Comparison of ENCODE assay signal across 2 cellular contexts in the genomic region with DNA sequence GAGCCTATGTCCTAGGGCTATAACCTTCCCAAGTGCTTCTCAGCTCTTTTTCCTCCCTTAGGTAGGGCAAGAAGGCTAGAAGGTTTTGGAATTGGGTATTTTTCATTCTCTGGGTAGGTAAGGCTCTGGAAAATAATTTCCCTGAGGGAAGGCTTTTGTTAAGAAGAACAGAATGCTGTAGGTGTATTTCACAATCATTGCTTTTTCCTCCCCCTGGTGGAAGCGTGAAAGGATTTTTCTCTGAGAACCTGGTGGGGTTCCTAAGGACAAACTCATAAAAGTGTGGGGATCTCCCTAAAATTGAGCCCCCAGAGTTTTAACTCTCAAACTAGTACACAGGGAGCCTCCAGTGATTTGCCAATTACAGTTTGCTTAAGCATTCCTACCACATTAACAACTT.
TF ChIP-seq lines count a peak whose summit lies in the region.

No MANE protein-coding gene starts in this region.

TF ChIP-seq in IMR-90, 13 proteins besides CTCF, POLR2A, EP300 and RAD21:
- TF ChIP-seq, protein P1, sequence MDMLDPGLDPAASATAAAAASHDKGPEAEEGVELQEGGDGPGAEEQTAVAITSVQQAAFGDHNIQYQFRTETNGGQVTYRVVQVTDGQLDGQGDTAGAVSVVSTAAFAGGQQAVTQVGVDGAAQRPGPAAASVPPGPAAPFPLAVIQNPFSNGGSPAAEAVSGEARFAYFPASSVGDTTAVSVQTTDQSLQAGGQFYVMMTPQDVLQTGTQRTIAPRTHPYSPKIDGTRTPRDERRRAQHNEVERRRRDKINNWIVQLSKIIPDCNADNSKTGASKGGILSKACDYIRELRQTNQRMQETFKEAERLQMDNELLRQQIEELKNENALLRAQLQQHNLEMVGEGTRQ (IDR thresholded peaks at IDR 0.05; ENCODE audit: low read depth, low read length) = no peak
- peak; percentile 76 for TF ChIP-seq CEBPB (IDR thresholded peaks at IDR 0.05; ENCODE audit: low read depth, low read length)
- TF ChIP-seq MAZ (IDR thresholded peaks at IDR 0.05; ENCODE audit: borderline replicate concordance, low read depth, low read length) = no peak
- TF ChIP-seq CHD1 (IDR thresholded peaks at IDR 0.05; ENCODE audit: low read depth, low read length) = no peak
- no peak for TF ChIP-seq FOS (IDR thresholded peaks at IDR 0.05; ENCODE audit: low read depth, low read length)
- TF ChIP-seq MAFK (IDR thresholded peaks at IDR 0.05; ENCODE audit: low read depth, low read length) = no peak
- TF ChIP-seq RFX5 (IDR thresholded peaks at IDR 0.05; ENCODE audit: low read depth, low read length) = no peak

TF ChIP-seq in H1, 55 proteins besides CTCF, POLR2A, EP300 and RAD21:
- TF ChIP-seq HDAC2 (IDR thresholded peaks at IDR 0.05; ENCODE audit: borderline replicate concordance in 1 of 2, low read depth in 2 of 2, low read length in 2 of 2) (no peak), CEBPB (IDR thresholded peaks at IDR 0.05; ENCODE audit: low read depth, low read length) (peak; percentile 72)
